In genomic region chr15:67771201-67771600, GRCh38 we compare ENCODE assay signal across 1 cellular context.
TF ChIP-seq lines count a peak whose summit lies in the region.

No MANE protein-coding gene starts in this region.

TF ChIP-seq in HEK293, 187 proteins besides CTCF, POLR2A, EP300 and RAD21 (continued from another document):
- TF ChIP-seq KLF16 (tag by site-specific recombination; IDR thresholded peaks at IDR 0.05) (peak; percentile 44; the same call in 1 of the 2 replicates), PRDM10 (tag by site-specific recombination; IDR thresholded peaks at IDR 0.05) (0 out of 2 replicates have a peak, but pooled peaks have one; percentile 6)
